21 cellular contexts compared by ENCODE assay signal in the genomic region with DNA sequence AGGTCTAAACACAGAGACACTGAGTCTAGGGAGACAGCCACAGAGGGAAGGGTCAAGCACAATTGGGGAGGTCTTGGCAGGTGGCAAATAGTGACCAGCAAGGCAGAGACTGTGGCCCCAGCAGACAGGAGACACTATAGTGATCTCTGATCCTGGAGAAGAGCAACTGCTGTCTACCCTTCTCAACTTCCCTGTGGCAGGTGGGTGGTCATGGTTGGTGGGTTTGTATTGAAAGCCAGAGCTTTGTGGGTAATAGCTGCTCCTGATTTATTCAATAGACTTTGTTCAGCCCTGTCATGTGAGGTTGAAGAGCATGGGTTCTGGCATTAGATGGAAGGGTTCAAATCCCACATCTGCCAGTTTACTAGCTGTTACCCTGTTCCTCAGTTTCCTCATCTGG.
DNase-seq lines count a peak whose midpoint lies in the region; FAIRE-seq and TF ChIP-seq lines count a peak whose summit lies in the region.
"Had no signal": no experiment of that assay in that cellular context is flagged by ENCODE, and none has a peak within 500 bp of the region (broad histone marks: within the 10 kb centered on the region; RNA-seq: fewer than 3 reads in every experiment).

No MANE protein-coding gene starts in this region.

- H3K4me2 ChIP-seq in mesenchymal stem cell (ENCODE audit: low read length, poor library complexity, severe bottlenecking) (no peak overlapping the region), osteoblast (ENCODE audit: insufficient read depth, low read length) (no peak overlapping the region)
- H3K4me2 ChIP-seq: KMS-11 had no signal

- no peak overlapping the region for H4K8ac ChIP-seq in mesenchymal stem cell (ENCODE audit: low read length)

- FAIRE-seq in bronchial epithelial cell (lab: Jason Lieb, UNC) (peak; percentile 70), frontal cortex (lab: Jason Lieb, UNC) (no peak)
- FAIRE-seq: GM12892 had no signal

- no peaks in the 10 kb centered on the region for H3K79me1 ChIP-seq in mesenchymal stem cell (replicated peaks; ENCODE audit: low read length, poor library complexity, severe bottlenecking)

- DNase-seq in NCI-H146 (lab: John Stamatoyannopoulos, UW) (peak; percentile 12), NCI-H146 treated with DMSO at 0.1 percent for 48 hours (lab: John Stamatoyannopoulos, UW; ENCODE audit: unreplicated experiment) (no peak), bronchial epithelial cell (ENCODE audit: low read depth) (no peak), mesenchymal stem cell (no peak), osteoblast (ENCODE audit: insufficient read length, low spot score, missing footprints) (peak; percentile 61), NCI-H1092 (lab: John Stamatoyannopoulos, UW) (no peak), SW480 (ENCODE audit: low spot score) (no peak), frontal cortex (ENCODE audit: low spot score in 2 of 2) (no peak)
- DNase-seq: AML-193; CD8-positive, alpha-beta T cell; DND-41; H7; IMR-90; NCI-H1105; NCI-H1694; NCI-H2081; NCI-H226; Peyer's patch had no signal

- no peak overlapping the region for H3K23ac ChIP-seq in mesenchymal stem cell (ENCODE audit: low read length in 2 of 2)

- H2BK120ac ChIP-seq in mesenchymal stem cell (ENCODE audit: low read depth, low read length), result no peak overlapping the region

- H2BK12ac ChIP-seq in mesenchymal stem cell (ENCODE audit: low read length in 2 of 2), result no peak overlapping the region

- H2AK5ac ChIP-seq in mesenchymal stem cell (ENCODE audit: low read length, severe bottlenecking), result peak overlapping the region; percentile 30

- no peak overlapping the region for H3K4ac ChIP-seq in mesenchymal stem cell (ENCODE audit: low read depth in 1 of 2, low read length in 2 of 2)

- H3K4me1 ChIP-seq in mesenchymal stem cell (ENCODE audit: control insufficient read depth, insufficient read depth, low read depth, low read length) (peaks cover 10% of the 10 kb centered on the region), osteoblast (ENCODE audit: insufficient read depth, low read length) (no peaks in the 10 kb centered on the region)
- H3K4me1 ChIP-seq: Peyer's patch had no signal

- H3K4me3 ChIP-seq in bronchial epithelial cell (ENCODE audit: low read depth, low read length) (no peak overlapping the region), mesenchymal stem cell (ENCODE audit: insufficient read depth in 1 of 2, low read depth in 1 of 2, low read length in 2 of 2) (no peak overlapping the region), osteoblast (ENCODE audit: insufficient read depth, low read length) (no peak overlapping the region)
- H3K4me3 ChIP-seq: Peyer's patch had no signal

- no peaks in the 10 kb centered on the region for H3K9me3 ChIP-seq in mesenchymal stem cell (ENCODE audit: control insufficient read depth, low read length)
- no peaks in the 10 kb centered on the region for H3K9me3 ChIP-seq in osteoblast (ENCODE audit: low read depth, low read length)
- H3K9me3 ChIP-seq: Peyer's patch had no signal

- no peaks in the 10 kb centered on the region for H4K20me1 ChIP-seq in osteoblast (ENCODE audit: insufficient read depth, low read length)

- no peak overlapping the region for H4K91ac ChIP-seq in mesenchymal stem cell (ENCODE audit: low read length)

- H3K79me2 ChIP-seq in osteoblast (ENCODE audit: insufficient read depth, low read length), result no peaks in the 10 kb centered on the region

- no peak overlapping the region for H2BK15ac ChIP-seq in mesenchymal stem cell (ENCODE audit: low read depth, poor library complexity, severe bottlenecking)

- H3K36me3 ChIP-seq in bronchial epithelial cell (ENCODE audit: control insufficient read depth, insufficient read depth, low read length), result no peaks in the 10 kb centered on the region
- no peaks in the 10 kb centered on the region for H3K36me3 ChIP-seq in mesenchymal stem cell (ENCODE audit: control insufficient read depth in 1 of 2, insufficient read depth in 2 of 2, low read depth in 1 of 2, low read length in 2 of 2)
- no peaks in the 10 kb centered on the region for H3K36me3 ChIP-seq in osteoblast (ENCODE audit: insufficient read depth, low read length)
- H3K36me3 ChIP-seq: Peyer's patch had no signal

- H3K27me3 ChIP-seq in bronchial epithelial cell (ENCODE audit: control insufficient read depth, insufficient read depth, low read length) (peaks cover 3% of the 10 kb centered on the region), mesenchymal stem cell (ENCODE audit: control insufficient read depth in 1 of 2, insufficient read depth in 1 of 2, low read length in 2 of 2) (peaks cover 0 to 25% of the 10 kb centered on the region in 2 experiments), osteoblast (ENCODE audit: insufficient read depth, low read length) (no peaks in the 10 kb centered on the region)
- H3K27me3 ChIP-seq: Peyer's patch had no signal

- H3K27ac ChIP-seq in mesenchymal stem cell (ENCODE audit: low read length, poor library complexity, severe bottlenecking) (no peak overlapping the region), osteoblast (ENCODE audit: low read depth, low read length) (no peak overlapping the region)
- H3K27ac ChIP-seq: 22Rv1, KMS-11, Peyer's patch had no signal

- no peak overlapping the region for H3K14ac ChIP-seq in mesenchymal stem cell (ENCODE audit: low read length in 2 of 2)

- no peak overlapping the region for H2BK5ac ChIP-seq in mesenchymal stem cell (ENCODE audit: low read depth, low read length, poor library complexity, severe bottlenecking)

- no peak for TF ChIP-seq CTCF in bronchial epithelial cell (IDR thresholded peaks at IDR 0.05; ENCODE audit: insufficient read depth, low read length, severe bottlenecking)
- TF ChIP-seq CTCF in osteoblast (IDR thresholded peaks at IDR 0.05; ENCODE audit: extremely low read depth, low read depth, low read length), result no peak

- H2AFZ ChIP-seq in mesenchymal stem cell (ENCODE audit: low read depth, low read length) (no peak overlapping the region), osteoblast (ENCODE audit: low read length) (no peak overlapping the region)

- no peak overlapping the region for H3K9ac ChIP-seq in mesenchymal stem cell (ENCODE audit: low read length)
- H3K9ac ChIP-seq: KMS-11 had no signal

- no peak overlapping the region for H3K18ac ChIP-seq in mesenchymal stem cell (ENCODE audit: low read depth in 1 of 2, low read length in 2 of 2)

Comparison
In these comparisons a context has a peak if more than half of its experiments do, and no peak if none do; other contexts are left out.
1. DNase-seq: peak in NCI-H146 (single experiment) and osteoblast (single experiment); none in NCI-H146 treated with DMSO at 0.1 percent for 48 hours (single experiment), bronchial epithelial cell (single experiment), mesenchymal stem cell (single experiment), NCI-H1092 (single experiment), SW480 (single experiment) and frontal cortex (0 of 2).